20 cellular contexts compared by ENCODE assay signal in genomic region chr3:101735833-101736232, GRCh38. TPM values are rescaled to one million over a fixed set of nuclear protein-coding genes. Genes with fewer than 3 reads are reported as not detected.
DNase-seq lines count a peak whose midpoint lies in the region; ATAC-seq and TF ChIP-seq lines count a peak whose summit lies in the region.
"Had no signal": no experiment of that assay in that cellular context is flagged by ENCODE, and none has a peak within 500 bp of the region (broad histone marks: within the 10 kb centered on the region; RNA-seq: fewer than 3 reads in every experiment).

No MANE protein-coding gene starts in this region.

- TF ChIP-seq CTCF in dorsolateral prefrontal cortex (IDR thresholded peaks at IDR 0.05 in 54 of 56, conservative IDR thresholded peaks at IDR 0.05 in 2 of 56; ENCODE audit: low read depth in 1 of 56, partially characterized antibody in 56 of 56), result no peak

- no peak for ATAC-seq in GM21723 (IDR thresholded peaks at IDR 0.05; ENCODE audit: unreplicated experiment)
- ATAC-seq: A549 had no signal

- H3K27me3 ChIP-seq in dorsolateral prefrontal cortex (no peaks in the 10 kb centered on the region), layer of hippocampus (ENCODE audit: control insufficient read depth, insufficient read depth, low read length) (no peaks in the 10 kb centered on the region)

- H3K4me3 Mint-ChIP-seq in activated CD4-positive, alpha-beta T cell treated with anti-CD3 and anti-CD28 coated beads, Interleukin-2, amount 10 ng/mL, durations not matched to agents 24 days and 14 days, result no peak overlapping the region
- H3K4me3 Mint-ChIP-seq: CD4-positive, alpha-beta memory T cell had no signal

- DNase-seq in activated CD4-positive, alpha-beta T cell treated with anti-CD3 and anti-CD28 coated beads, Interleukin-2, amount 10 ng/mL, durations not matched to agents 24 days and 14 days, result peak; percentile 49
- DNase-seq in activated CD4-positive, alpha-beta T cell treated with anti-CD3 and anti-CD28 coated beads for 4 hours, result no peak
- no peak for DNase-seq in dorsolateral prefrontal cortex
- no peak for DNase-seq in 8988T
- DNase-seq in NCI-H1105 treated with DMSO at 0.1 percent for 48 hours (lab: John Stamatoyannopoulos, UW), result no peak
- DNase-seq: ACHN; C1 segment of cervical spinal cord; Calu3; CD4-positive, alpha-beta memory T cell; COR-L47; DMS53; DMS79 treated with DMSO at 0.1 percent for 48 hours; GF-D8; H7; HCEC 1CT had no signal

- no peaks in the 10 kb centered on the region for H3K27me3 Mint-ChIP-seq in activated CD4-positive, alpha-beta T cell treated with anti-CD3 and anti-CD28 coated beads, Interleukin-2, amount 10 ng/mL, durations not matched to agents 24 days and 14 days
- H3K27me3 Mint-ChIP-seq: CD4-positive, alpha-beta memory T cell had no signal

- peaks cover 83% of the 10 kb centered on the region for H3K36me3 Mint-ChIP-seq in activated CD4-positive, alpha-beta T cell treated with anti-CD3 and anti-CD28 coated beads, Interleukin-2, amount 10 ng/mL, durations not matched to agents 24 days and 14 days (ENCODE audit: low read depth)

- H3K9me3 Mint-ChIP-seq in activated CD4-positive, alpha-beta T cell treated with anti-CD3 and anti-CD28 coated beads, Interleukin-2, amount 10 ng/mL, durations not matched to agents 24 days and 14 days, result peaks cover 9% of the 10 kb centered on the region
- H3K9me3 Mint-ChIP-seq: CD4-positive, alpha-beta memory T cell had no signal

- H3K4me1 Mint-ChIP-seq in activated CD4-positive, alpha-beta T cell treated with anti-CD3 and anti-CD28 coated beads, Interleukin-2, amount 10 ng/mL, durations not matched to agents 24 days and 14 days, result no peaks in the 10 kb centered on the region

- no peak overlapping the region for H3K4me3 ChIP-seq in dorsolateral prefrontal cortex
- H3K4me3 ChIP-seq: A549 had no signal

- intact Hi-C loops in activated CD4-positive, alpha-beta T cell treated with anti-CD3 and anti-CD28 coated beads, Interleukin-2, amount 10 ng/mL, durations not matched to agents 24 days and 14 days (cut with micrococcal nuclease), result no loop called here
- intact Hi-C loops in dorsolateral prefrontal cortex (cut with DNase I), result no loop called here

- H3K27ac ChIP-seq in dorsolateral prefrontal cortex (peak overlapping the region in 37 of 59 donors; percentile 1 to 99 (median 46)), layer of hippocampus (ENCODE audit: low read depth, low read length) (peak overlapping the region; percentile 0), temporal lobe (ENCODE audit: low read depth, low read length) (peak overlapping the region; percentile 46)
- H3K27ac ChIP-seq: 22Rv1, A549 had no signal

- H3K27ac Mint-ChIP-seq in activated CD4-positive, alpha-beta T cell treated with anti-CD3 and anti-CD28 coated beads, Interleukin-2, amount 10 ng/mL, durations not matched to agents 24 days and 14 days, result no peak overlapping the region
- H3K27ac Mint-ChIP-seq: CD4-positive, alpha-beta memory T cell had no signal

RNA-seq across cellular contexts. Expression of gene CEP97, which starts 11.4 kb away (rescaled TPM):
- total RNA-seq in activated CD4-positive, alpha-beta T cell treated with anti-CD3 and anti-CD28 coated beads, Interleukin-2, amount 10 ng/mL, durations not matched to agents 24 days and 14 days, result 20.3 and 22.8 TPM in 2 replicates
- total RNA-seq in dorsolateral prefrontal cortex (10 to 100 TPM; 19.1 to 55.5 (median 35.0) TPM), temporal lobe (46.7 TPM)

RNA-seq across cellular contexts. Expression of gene NXPE3, which starts 43.2 kb away (rescaled TPM):
- 17.2 and 18.2 TPM in 2 replicates for total RNA-seq in activated CD4-positive, alpha-beta T cell treated with anti-CD3 and anti-CD28 coated beads, Interleukin-2, amount 10 ng/mL, durations not matched to agents 24 days and 14 days
- total RNA-seq in dorsolateral prefrontal cortex, result 100 to 1,000 TPM in 1 of 120 experiments, 10 to 100 TPM in 119; 30.4 to 103 (median 51.4) TPM
- 13.8 TPM for total RNA-seq in temporal lobe

RNA-seq across cellular contexts. Expression of gene RPL24, which starts 49.3 kb away (rescaled TPM):
- total RNA-seq in activated CD4-positive, alpha-beta T cell treated with anti-CD3 and anti-CD28 coated beads, Interleukin-2, amount 10 ng/mL, durations not matched to agents 24 days and 14 days, result 1,569 and 1,570 TPM in 2 replicates
- total RNA-seq in dorsolateral prefrontal cortex, result 100 to 1,000 TPM; 322 to 575 (median 443) TPM
- total RNA-seq in temporal lobe, result 2,291 TPM

RNA-seq across cellular contexts. Expression of gene ZBTB11, which starts 58.9 kb away (rescaled TPM):
- total RNA-seq in activated CD4-positive, alpha-beta T cell treated with anti-CD3 and anti-CD28 coated beads, Interleukin-2, amount 10 ng/mL, durations not matched to agents 24 days and 14 days, result 29.0 and 30.2 TPM in 2 replicates
- 10 to 100 TPM; 19.8 to 44.1 (median 29.6) TPM for total RNA-seq in dorsolateral prefrontal cortex
- 35.9 TPM for total RNA-seq in temporal lobe
